In the genomic region with DNA sequence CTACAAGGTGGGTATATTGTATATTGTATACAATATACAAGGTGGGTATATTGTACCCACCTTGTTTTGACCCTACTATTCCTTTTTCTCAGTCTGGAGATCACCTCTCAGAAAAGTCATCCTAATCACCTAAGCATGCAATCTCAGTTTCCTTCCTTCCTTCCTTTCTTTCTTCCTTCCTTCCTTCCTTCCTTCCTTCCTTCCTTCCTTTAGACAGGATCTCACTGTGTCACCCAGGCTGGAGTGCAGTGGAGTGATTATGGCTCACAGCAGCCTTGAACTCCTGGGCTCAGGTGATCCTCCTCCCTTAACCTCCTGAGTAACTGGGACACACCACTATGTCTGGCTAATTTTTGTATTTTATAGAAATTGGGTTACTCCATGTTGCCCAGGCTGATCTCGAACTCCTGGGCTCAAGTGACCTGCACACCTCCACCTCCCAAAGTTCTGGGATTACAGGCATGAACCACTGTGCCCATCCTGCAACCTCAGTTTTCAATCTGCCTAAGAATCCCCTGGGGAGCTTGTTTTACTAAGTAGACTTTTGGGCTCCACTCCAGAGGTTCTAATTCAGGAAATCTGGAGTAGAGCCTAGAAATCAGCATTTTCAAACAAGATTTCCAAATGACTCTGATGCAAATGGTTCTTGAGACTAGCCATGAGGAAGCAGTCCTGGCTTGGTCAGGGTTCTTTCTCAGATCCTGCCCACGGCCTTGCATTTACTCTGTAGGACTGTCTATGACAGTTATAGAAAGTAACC, we compare ENCODE assay signal across 16 cellular contexts. TPM values are rescaled to one million over a fixed set of nuclear protein-coding genes. Genes with fewer than 3 reads are reported as not detected.
"Had no signal": no experiment of that assay in that cellular context is flagged by ENCODE, and none has a peak within 500 bp of the region (broad histone marks: within the 10 kb centered on the region; RNA-seq: fewer than 3 reads in every experiment).

No MANE protein-coding gene starts in this region.

- H3K4me1 ChIP-seq: prostate gland had no signal

- H3K27ac Mint-ChIP-seq: activated naive CD8-positive, alpha-beta T cell treated with anti-CD3 and anti-CD28 coated beads, Interleukin-2, amount 50 U/mL, for 24 hours; activated T-helper 1 cell treated with anti-CD3 and anti-CD28 coated beads, Interleukin-12 subunit alpha, Interleukin-12 subunit beta, Interleukin-2, Interleukin-4 antibody, amounts not matched to agents 30 ng/mL and 10 ng/mL and 1 ng/mL, durations not matched to agents 14 hours and 24 hours and 36 hours; effector memory CD8-positive, alpha-beta T cell had no signal

- H3K36me3 Mint-ChIP-seq: naive thymus-derived CD8-positive, alpha-beta T cell had no signal

- ATAC-seq: activated CD4-positive, CD25-positive, alpha-beta regulatory T cell treated with anti-CD3 and anti-CD28 coated beads, Interleukin-2, amount 50 U/mL, for 24 hours; activated naive CD8-positive, alpha-beta T cell treated with anti-CD3 and anti-CD28 coated beads, Interleukin-2, amount 50 U/mL, for 24 hours; effector memory CD8-positive, alpha-beta T cell; left colon; lower lobe of right lung; mucosa of descending colon; naive thymus-derived CD8-positive, alpha-beta T cell had no signal

- H3K4me3 ChIP-seq: mucosa of descending colon, prostate gland, testis had no signal

- H3K36me3 ChIP-seq: lower lobe of right lung, prostate gland, spleen had no signal

- H3K4me3 Mint-ChIP-seq: activated T-helper 1 cell treated with anti-CD3 and anti-CD28 coated beads, Interleukin-12 subunit alpha, Interleukin-12 subunit beta, Interleukin-2, Interleukin-4 antibody, amounts not matched to agents 30 ng/mL and 10 ng/mL and 1 ng/mL, durations not matched to agents 14 hours and 24 hours and 36 hours; effector memory CD8-positive, alpha-beta T cell had no signal

- H3K27me3 ChIP-seq: stomach, testis had no signal

- H3K9me3 Mint-ChIP-seq: activated naive CD8-positive, alpha-beta T cell treated with anti-CD3 and anti-CD28 coated beads, Interleukin-2, amount 50 U/mL, for 24 hours; activated T-helper 1 cell treated with anti-CD3 and anti-CD28 coated beads, Interleukin-12 subunit alpha, Interleukin-12 subunit beta, Interleukin-2, Interleukin-4 antibody, amounts not matched to agents 30 ng/mL and 10 ng/mL and 1 ng/mL, durations not matched to agents 14 hours and 24 hours and 36 hours; effector memory CD8-positive, alpha-beta T cell had no signal

- DNase-seq: activated naive CD4-positive, alpha-beta T cell; activated naive CD8-positive, alpha-beta T cell treated with anti-CD3 and anti-CD28 coated beads, Interleukin-2, amount 50 U/mL, for 24 hours; cerebellar nuclear complex; effector memory CD8-positive, alpha-beta T cell; left colon; lower lobe of right lung; mucosa of descending colon; naive thymus-derived CD8-positive, alpha-beta T cell; spleen; stimulated activated CD4-positive, alpha-beta T cell treated with anti-CD3 and anti-CD28 coated beads, Interleukin-1b, Interleukin-23, amount 100 ng/mL, for 48 hours; stomach; testis had no signal

- H3K9me3 ChIP-seq: lower lobe of right lung, mucosa of descending colon, prostate gland, spleen, stomach, testis had no signal

RNA-seq across cellular contexts. Expression of a gene that starts 1.4 kb away (rescaled TPM):
- total RNA-seq: activated CD8-positive, alpha-beta memory T cell treated with anti-CD3 and anti-CD28 coated beads for 36 hours; activated T-helper 1 cell treated with anti-CD3 and anti-CD28 coated beads, Interleukin-12 subunit alpha, Interleukin-12 subunit beta, Interleukin-2, Interleukin-4 antibody, amounts not matched to agents 30 ng/mL and 10 ng/mL and 1 ng/mL, durations not matched to agents 14 hours and 24 hours and 36 hours; naive thymus-derived CD8-positive, alpha-beta T cell had no signal
- polyA plus RNA-seq: naive thymus-derived CD8-positive, alpha-beta T cell had no signal
